ENCODE assay signal across 23 cellular contexts in genomic region chr1:222946436-222946835, GRCh38.
DNase-seq lines count a peak whose midpoint lies in the region; ATAC-seq and TF ChIP-seq lines count a peak whose summit lies in the region.
"Had no signal": no experiment of that assay in that cellular context is flagged by ENCODE, and none has a peak within 500 bp of the region (broad histone marks: within the 10 kb centered on the region; RNA-seq: fewer than 3 reads in every experiment).

No MANE protein-coding gene starts in this region.

- ATAC-seq in PC-3 (peak; percentile 21; the same call in 1 of the 2 replicates), HG02970 (IDR thresholded peaks at IDR 0.05; ENCODE audit: low FRiP score, unreplicated experiment) (no peak), HG02642 (IDR thresholded peaks at IDR 0.05; ENCODE audit: poor library complexity, unreplicated experiment) (no peak), foreskin keratinocyte (no peak)
- ATAC-seq: GM12878 had no signal

- POLR2A ChIA-PET in PC-3 (lab: Charles Lee; ENCODE audit: unreplicated experiment), result no interaction called here

- H3K36me3 Mint-ChIP-seq in endothelial cell (ENCODE audit: low read depth, unreplicated experiment), result peaks cover 20% of the 10 kb centered on the region

- peak overlapping the region; percentile 16 for H3K27ac Mint-ChIP-seq in endothelial cell (ENCODE audit: unreplicated experiment)
- H3K27ac Mint-ChIP-seq: B cell; CD4-positive, alpha-beta memory T cell; CD4-positive, CD25-positive, alpha-beta regulatory T cell; CD8-positive, alpha-beta memory T cell had no signal

- H4K20me1 ChIP-seq in PC-3 (ENCODE audit: low read length), result no peaks in the 10 kb centered on the region
- H4K20me1 ChIP-seq: BLaER1 treated with 17β-estradiol and CSF1 and Interleukin-3, amounts not matched to agents 10 nM and 100 nM had no signal

- H3K27me3 Mint-ChIP-seq in endothelial cell (ENCODE audit: unreplicated experiment), result no peaks in the 10 kb centered on the region
- H3K27me3 Mint-ChIP-seq: B cell; CD4-positive, CD25-positive, alpha-beta regulatory T cell; CD8-positive, alpha-beta memory T cell had no signal

- CTCF ChIA-PET in PC-3 (lab: Charles Lee), result no interaction called here

- H3K9me3 Mint-ChIP-seq in endothelial cell (ENCODE audit: unreplicated experiment), result no peaks in the 10 kb centered on the region
- H3K9me3 Mint-ChIP-seq: CD4-positive, CD25-positive, alpha-beta regulatory T cell; CD8-positive, alpha-beta memory T cell had no signal

- no peak overlapping the region for H3K4me3 Mint-ChIP-seq in endothelial cell (ENCODE audit: unreplicated experiment)
- H3K4me3 Mint-ChIP-seq: B cell; CD14-positive monocyte; CD4-positive, alpha-beta memory T cell; CD4-positive, CD25-positive, alpha-beta regulatory T cell; CD8-positive, alpha-beta memory T cell had no signal

- H3K9ac ChIP-seq in PC-3 (ENCODE audit: low read length), result no peak overlapping the region
- H3K9ac ChIP-seq: BLaER1 treated with 17β-estradiol and CSF1 and Interleukin-3, amounts not matched to agents 10 nM and 100 nM had no signal

- H3K4me3 ChIP-seq in PC-3 (ENCODE audit: low read length), result no peak overlapping the region
- H3K4me3 ChIP-seq: A549; BLaER1 treated with 17β-estradiol and CSF1 and Interleukin-3, amounts not matched to agents 10 nM and 100 nM; GM12878 had no signal

- no TSS peak for BruUV-seq in PC-3 (replicated peaks; lab: Mats Ljungman, UMichigan)

- H3K4me1 Mint-ChIP-seq in endothelial cell (ENCODE audit: unreplicated experiment), result peaks cover 18% of the 10 kb centered on the region
- H3K4me1 Mint-ChIP-seq: B cell; CD14-positive monocyte; CD4-positive, alpha-beta memory T cell; CD4-positive, CD25-positive, alpha-beta regulatory T cell; CD8-positive, alpha-beta memory T cell had no signal

- H3K27me3 ChIP-seq in PC-3 (ENCODE audit: low read length) (no peaks in the 10 kb centered on the region), foreskin keratinocyte (no peaks in the 10 kb centered on the region)
- H3K27me3 ChIP-seq: BLaER1 treated with 17β-estradiol and CSF1 and Interleukin-3, amounts not matched to agents 10 nM and 100 nM had no signal

- no peaks in the 10 kb centered on the region for H3K9me3 ChIP-seq in PC-3 (ENCODE audit: low read length)
- H3K9me3 ChIP-seq: A549; BLaER1 treated with 17β-estradiol and CSF1 and Interleukin-3, amounts not matched to agents 10 nM and 100 nM had no signal

- no peak overlapping the region for H3K4me2 ChIP-seq in PC-3 (ENCODE audit: low read length)
- H3K4me2 ChIP-seq: A549; BLaER1 treated with 17β-estradiol and CSF1 and Interleukin-3, amounts not matched to agents 10 nM and 100 nM had no signal

- no peaks in the 10 kb centered on the region for H3F3A ChIP-seq in PC-3 (ENCODE audit: low read length, unreplicated experiment)

- intact Hi-C loops in PC-3 (cut with micrococcal nuclease), result no loop called here

- H3K79me2 ChIP-seq in PC-3 (ENCODE audit: low read length), result no peaks in the 10 kb centered on the region

- H3K27ac ChIP-seq in C4-2B (peak overlapping the region; percentile 88), PC-3 (ENCODE audit: low read length) (no peak overlapping the region), foreskin keratinocyte (no peak overlapping the region)
- H3K27ac ChIP-seq: 22Rv1; A549; BLaER1 treated with 17β-estradiol and CSF1 and Interleukin-3, amounts not matched to agents 10 nM and 100 nM had no signal

- no peak overlapping the region for H2AFZ ChIP-seq in PC-3 (ENCODE audit: low read length)

- H3K9me2 ChIP-seq in PC-3 (replicated peaks; ENCODE audit: low read length), result no peaks in the 10 kb centered on the region

- TF ChIP-seq CTCF in C4-2B (conservative IDR thresholded peaks at IDR 0.05), result no peak
- no peak for TF ChIP-seq CTCF in PC-3 (conservative IDR thresholded peaks at IDR 0.05; ENCODE audit: low read depth, low read length)
- TF ChIP-seq CTCF in endothelial cell (IDR thresholded peaks at IDR 0.05; ENCODE audit: unreplicated experiment), result no peak
- no peak for TF ChIP-seq CTCF in foreskin keratinocyte (conservative IDR thresholded peaks at IDR 0.05)

- H3K4me1 ChIP-seq in PC-3 (ENCODE audit: insufficient read depth, low read length) (peaks cover 26% of the 10 kb centered on the region), foreskin keratinocyte (no peaks in the 10 kb centered on the region)
- H3K4me1 ChIP-seq: A549 had no signal

- H3K36me3 ChIP-seq in PC-3 (ENCODE audit: low read depth, low read length), result no peaks in the 10 kb centered on the region

- DNase-seq in PC-3 (no peak), endothelial cell (ENCODE audit: low spot score) (no peak), foreskin keratinocyte (no peak)
- DNase-seq: AML-193; CD4-positive, alpha-beta memory T cell; CD4-positive, CD25-positive, alpha-beta regulatory T cell; CD8-positive, alpha-beta memory T cell; COR-L47; DMS 273 treated with DMSO at 0.1 percent for 48 hours; DMS153; DMS79; DND-41; EL; GDM1 had no signal
